ENCODE assay signal across 2 cellular contexts in the genomic region with DNA sequence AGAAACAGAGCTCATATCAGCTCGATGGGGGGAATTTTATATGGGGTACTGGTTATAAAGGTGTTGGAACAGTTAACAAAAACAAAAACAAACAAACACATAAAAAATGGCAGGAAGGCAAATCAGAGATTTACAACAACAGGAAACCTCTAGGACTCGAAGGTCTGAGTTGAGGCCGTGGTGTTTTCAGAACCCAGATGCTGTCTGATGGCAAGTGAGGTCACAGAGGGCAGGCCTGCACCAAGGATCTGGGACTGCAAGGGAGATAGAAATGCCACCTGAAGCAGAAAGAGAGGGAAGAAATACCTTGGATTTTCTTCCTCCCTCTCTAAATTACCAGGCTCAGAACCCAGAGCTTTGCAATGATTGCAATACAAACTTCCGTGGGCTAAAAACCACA.
TF ChIP-seq lines count a peak whose summit lies in the region.

No MANE protein-coding gene starts in this region.

TF ChIP-seq in GM12878, 131 proteins besides CTCF, POLR2A, EP300 and RAD21:
- TF ChIP-seq ZNF687 (IDR thresholded peaks at IDR 0.05) (no peak), ZZZ3 (IDR thresholded peaks at IDR 0.05; ENCODE audit: control insufficient read depth, insufficient read length, low read depth) (no peak), NRF1 (conservative IDR thresholded peaks at IDR 0.05; ENCODE audit: low read depth, low read length) (no peak), IKZF1 (conservative IDR thresholded peaks at IDR 0.05) (no peak), EZH2 (IDR thresholded peaks at IDR 0.05; ENCODE audit: borderline replicate concordance, control insufficient read depth, low read depth, low read length) (no peak), YY1 (IDR thresholded peaks at IDR 0.05; ENCODE audit: low read depth, low read length) (no peak), CREM (IDR thresholded peaks at IDR 0.05; ENCODE audit: low read depth) (no peak), SIX5 (IDR thresholded peaks at IDR 0.05; ENCODE audit: low read depth, low read length, severe bottlenecking) (no peak), SREBF1 (IDR thresholded peaks at IDR 0.05; ENCODE audit: low read length) (no peak), USF1 (IDR thresholded peaks at IDR 0.05; ENCODE audit: borderline replicate concordance, extremely low read length, insufficient read depth, low read depth, low read length) (no peak), RCOR1 (conservative IDR thresholded peaks at IDR 0.05; ENCODE audit: low read depth, low read length) (no peak), ASH2L (IDR thresholded peaks at IDR 0.05; ENCODE audit: borderline replicate concordance, low read depth) (no peak), FOXK2 (IDR thresholded peaks at IDR 0.05) (no peak), EGR1 (IDR thresholded peaks at IDR 0.05; ENCODE audit: borderline replicate concordance in 1 of 2, low read depth in 2 of 2, low read length in 2 of 2) (no peak)

TF ChIP-seq in HepG2, 621 proteins besides CTCF, POLR2A, EP300 and RAD21:
- TF ChIP-seq ZNF460 (CRISPR knock-in tag; IDR thresholded peaks at IDR 0.05; ENCODE audit: borderline replicate concordance) (no peak), THAP7 (CRISPR knock-in tag; IDR thresholded peaks at IDR 0.05) (no peak), HNRNPLL (IDR thresholded peaks at IDR 0.05; ENCODE audit: low read depth, low read length, poor library complexity, severe bottlenecking) (no peak), ZFP91 (CRISPR knock-in tag; IDR thresholded peaks at IDR 0.05; ENCODE audit: borderline replicate concordance) (no peak), NR2F2 (IDR thresholded peaks at IDR 0.05; ENCODE audit: borderline replicate concordance, low read depth) (no peak), ZNF672 (CRISPR knock-in tag; IDR thresholded peaks at IDR 0.05) (no peak), HNF1A (IDR thresholded peaks at IDR 0.05; ENCODE audit: low read depth) (no peak), HNF1A (CRISPR knock-in tag; IDR thresholded peaks at IDR 0.05; ENCODE audit: borderline replicate concordance) (no peak), SNAI1 (CRISPR knock-in tag; IDR thresholded peaks at IDR 0.05; ENCODE audit: borderline replicate concordance) (no peak), ZNF7 (CRISPR knock-in tag; IDR thresholded peaks at IDR 0.05) (no peak), MED8 (CRISPR knock-in tag; IDR thresholded peaks at IDR 0.05; ENCODE audit: insufficient replicate concordance) (no peak), MIER2 (CRISPR knock-in tag; IDR thresholded peaks at IDR 0.05) (no peak)
- TF ChIP-seq, protein P1, sequence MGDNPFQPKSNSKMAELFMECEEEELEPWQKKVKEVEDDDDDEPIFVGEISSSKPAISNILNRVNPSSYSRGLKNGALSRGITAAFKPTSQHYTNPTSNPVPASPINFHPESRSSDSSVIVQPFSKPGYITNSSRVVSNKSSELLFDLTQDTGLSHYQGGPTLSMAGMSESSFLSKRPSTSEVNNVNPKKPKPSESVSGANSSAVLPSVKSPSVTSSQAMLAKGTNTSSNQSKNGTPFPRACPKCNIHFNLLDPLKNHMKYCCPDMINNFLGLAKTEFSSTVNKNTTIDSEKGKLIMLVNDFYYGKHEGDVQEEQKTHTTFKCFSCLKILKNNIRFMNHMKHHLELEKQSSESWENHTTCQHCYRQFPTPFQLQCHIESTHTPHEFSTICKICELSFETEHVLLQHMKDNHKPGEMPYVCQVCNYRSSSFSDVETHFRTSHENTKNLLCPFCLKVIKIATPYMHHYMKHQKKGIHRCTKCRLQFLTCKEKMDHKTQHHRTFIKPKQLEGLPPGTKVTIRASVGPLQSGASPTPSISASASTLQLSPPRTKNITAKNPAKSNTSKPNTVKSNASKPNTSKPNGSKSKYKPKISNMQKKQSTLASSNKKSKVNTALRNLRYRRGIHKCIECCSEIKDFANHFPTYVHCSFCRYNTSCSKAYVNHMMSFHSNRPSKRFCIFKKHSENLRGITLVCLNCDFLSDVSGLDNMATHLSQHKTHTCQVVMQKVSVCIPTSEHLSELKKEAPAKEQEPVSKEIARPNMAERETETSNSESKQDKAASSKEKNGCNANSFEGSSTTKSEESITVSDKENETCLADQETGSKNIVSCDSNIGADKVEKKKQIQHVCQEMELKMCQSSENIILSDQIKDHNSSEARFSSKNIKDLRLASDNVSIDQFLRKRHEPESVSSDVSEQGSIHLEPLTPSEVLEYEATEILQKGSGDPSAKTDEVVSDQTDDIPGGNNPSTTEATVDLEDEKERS (CRISPR knock-in tag; IDR thresholded peaks at IDR 0.05): no peak
